ENCODE assay signal across 2 cellular contexts in genomic region chr1:24551910-24552571, GRCh38.
TF ChIP-seq lines count a peak whose summit lies in the region.

No MANE protein-coding gene starts in this region.

TF ChIP-seq in GM23338, 12 proteins besides CTCF, POLR2A, EP300 and RAD21 (continued from another document):
- TF ChIP-seq, protein P1, sequence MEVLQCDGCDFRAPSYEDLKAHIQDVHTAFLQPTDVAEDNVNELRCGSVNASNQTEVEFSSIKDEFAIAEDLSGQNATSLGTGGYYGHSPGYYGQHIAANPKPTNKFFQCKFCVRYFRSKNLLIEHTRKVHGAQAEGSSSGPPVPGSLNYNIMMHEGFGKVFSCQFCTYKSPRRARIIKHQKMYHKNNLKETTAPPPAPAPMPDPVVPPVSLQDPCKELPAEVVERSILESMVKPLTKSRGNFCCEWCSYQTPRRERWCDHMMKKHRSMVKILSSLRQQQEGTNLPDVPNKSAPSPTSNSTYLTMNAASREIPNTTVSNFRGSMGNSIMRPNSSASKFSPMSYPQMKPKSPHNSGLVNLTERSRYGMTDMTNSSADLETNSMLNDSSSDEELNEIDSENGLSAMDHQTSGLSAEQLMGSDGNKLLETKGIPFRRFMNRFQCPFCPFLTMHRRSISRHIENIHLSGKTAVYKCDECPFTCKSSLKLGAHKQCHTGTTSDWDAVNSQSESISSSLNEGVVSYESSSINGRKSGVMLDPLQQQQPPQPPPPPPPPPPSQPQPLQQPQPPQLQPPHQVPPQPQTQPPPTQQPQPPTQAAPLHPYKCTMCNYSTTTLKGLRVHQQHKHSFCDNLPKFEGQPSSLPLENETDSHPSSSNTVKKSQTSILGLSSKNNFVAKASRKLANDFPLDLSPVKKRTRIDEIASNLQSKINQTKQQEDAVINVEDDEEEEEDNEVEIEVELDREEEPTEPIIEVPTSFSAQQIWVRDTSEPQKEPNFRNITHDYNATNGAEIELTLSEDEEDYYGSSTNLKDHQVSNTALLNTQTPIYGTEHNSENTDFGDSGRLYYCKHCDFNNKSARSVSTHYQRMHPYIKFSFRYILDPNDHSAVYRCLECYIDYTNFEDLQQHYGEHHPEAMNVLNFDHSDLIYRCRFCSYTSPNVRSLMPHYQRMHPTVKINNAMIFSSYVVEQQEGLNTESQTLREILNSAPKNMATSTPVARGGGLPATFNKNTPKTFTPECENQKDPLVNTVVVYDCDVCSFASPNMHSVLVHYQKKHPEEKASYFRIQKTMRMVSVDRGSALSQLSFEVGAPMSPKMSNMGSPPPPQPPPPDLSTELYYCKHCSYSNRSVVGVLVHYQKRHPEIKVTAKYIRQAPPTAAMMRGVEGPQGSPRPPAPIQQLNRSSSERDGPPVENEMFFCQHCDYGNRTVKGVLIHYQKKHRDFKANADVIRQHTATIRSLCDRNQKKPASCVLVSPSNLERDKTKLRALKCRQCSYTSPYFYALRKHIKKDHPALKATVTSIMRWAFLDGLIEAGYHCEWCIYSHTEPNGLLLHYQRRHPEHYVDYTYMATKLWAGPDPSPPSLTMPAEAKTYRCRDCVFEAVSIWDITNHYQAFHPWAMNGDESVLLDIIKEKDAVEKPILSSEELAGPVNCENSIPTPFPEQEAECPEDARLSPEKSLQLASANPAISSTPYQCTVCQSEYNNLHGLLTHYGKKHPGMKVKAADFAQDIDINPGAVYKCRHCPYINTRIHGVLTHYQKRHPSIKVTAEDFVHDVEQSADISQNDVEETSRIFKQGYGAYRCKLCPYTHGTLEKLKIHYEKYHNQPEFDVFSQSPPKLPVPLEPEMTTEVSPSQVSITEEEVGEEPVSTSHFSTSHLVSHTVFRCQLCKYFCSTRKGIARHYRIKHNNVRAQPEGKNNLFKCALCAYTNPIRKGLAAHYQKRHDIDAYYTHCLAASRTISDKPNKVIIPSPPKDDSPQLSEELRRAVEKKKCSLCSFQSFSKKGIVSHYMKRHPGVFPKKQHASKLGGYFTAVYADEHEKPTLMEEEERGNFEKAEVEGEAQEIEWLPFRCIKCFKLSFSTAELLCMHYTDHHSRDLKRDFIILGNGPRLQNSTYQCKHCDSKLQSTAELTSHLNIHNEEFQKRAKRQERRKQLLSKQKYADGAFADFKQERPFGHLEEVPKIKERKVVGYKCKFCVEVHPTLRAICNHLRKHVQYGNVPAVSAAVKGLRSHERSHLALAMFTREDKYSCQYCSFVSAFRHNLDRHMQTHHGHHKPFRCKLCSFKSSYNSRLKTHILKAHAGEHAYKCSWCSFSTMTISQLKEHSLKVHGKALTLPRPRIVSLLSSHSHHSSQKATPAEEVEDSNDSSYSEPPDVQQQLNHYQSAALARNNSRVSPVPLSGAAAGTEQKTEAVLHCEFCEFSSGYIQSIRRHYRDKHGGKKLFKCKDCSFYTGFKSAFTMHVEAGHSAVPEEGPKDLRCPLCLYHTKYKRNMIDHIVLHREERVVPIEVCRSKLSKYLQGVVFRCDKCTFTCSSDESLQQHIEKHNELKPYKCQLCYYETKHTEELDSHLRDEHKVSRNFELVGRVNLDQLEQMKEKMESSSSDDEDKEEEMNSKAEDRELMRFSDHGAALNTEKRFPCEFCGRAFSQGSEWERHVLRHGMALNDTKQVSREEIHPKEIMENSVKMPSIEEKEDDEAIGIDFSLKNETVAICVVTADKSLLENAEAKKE (CRISPR knock-in tag; IDR thresholded peaks at IDR 0.05): no peak

TF ChIP-seq in neural cell, 6 proteins besides CTCF, POLR2A, EP300 and RAD21 (continued from another document):
- no peak for TF ChIP-seq POLR2AphosphoS5 (IDR thresholded peaks at IDR 0.05)
